Comparison of ENCODE assay signal across 8 cellular contexts in genomic region chr9:113275147-113276131, GRCh38. TPM values are rescaled to one million over a fixed set of nuclear protein-coding genes. Genes with fewer than 3 reads are reported as not detected.
A peak's percentile ranks its signal among the peaks of the same experiment; 100 is the strongest.
DNase-seq lines count a peak whose midpoint lies in the region; ATAC-seq and TF ChIP-seq lines count a peak whose summit lies in the region.

TSS of gene CDC26 (minus strand) at chr9:113275572. CDS start at chr9:113272507, 3,065 bp downstream.
TSS of gene PRPF4 (plus strand) at chr9:113275658. CDS start at chr9:113275744, 86 bp downstream.

- H3K27me3 ChIP-seq in adrenal gland = no peaks in the 10 kb centered on the region
- H3K27me3 ChIP-seq in heart right ventricle = no peaks in the 10 kb centered on the region
- no peaks in the 10 kb centered on the region for H3K27me3 ChIP-seq in upper lobe of right lung

- no peaks in the 10 kb centered on the region for H3K9me3 ChIP-seq in adrenal gland (replicated peaks in 1 of 3)
- H3K9me3 ChIP-seq in heart right ventricle = no peaks in the 10 kb centered on the region
- H3K9me3 ChIP-seq in upper lobe of right lung = no peaks in the 10 kb centered on the region

- ATAC-seq in HG02852 (IDR thresholded peaks at IDR 0.05; ENCODE audit: unreplicated experiment) = peak; percentile 98
- ATAC-seq in heart right ventricle = peak; percentile 98 to 99 (median 98)
- ATAC-seq in upper lobe of right lung = peak; percentile 98

- intact Hi-C loops in adrenal gland (cut with DNase I) (no loop called here), heart right ventricle (cut with DNase I) (loop anchor here in 9 of 10 donors (2.0 to 10.0 kb wide), 9 partner anchors 53 to 383 kb away; partner anchors contain the start of genes ALAD (in 7 of the 9), FKBP15 (in 3 of the 9) and SLC31A1 (in 3 of the 9)), posterior vena cava (cut with DNase I) (loop anchor here in 1 of 2 donors (10.0 kb wide), 2 partner anchors 129 to 319 kb away; partner anchors contain the start of gene ALAD), upper lobe of right lung (cut with DNase I) (loop anchor here (10.0 kb wide), 1 partner anchor 319 kb away; no protein-coding TSS in a partner anchor)

- DNase-seq in GM13976 (ENCODE audit: low spot score) (peak; percentile 97), NCI-H1436 treated with DMSO at 0.1 percent for 48 hours (lab: John Stamatoyannopoulos, UW) (peak; percentile 91), T follicular helper cell (ENCODE audit: low read depth) (peak; percentile 94), adrenal gland (peak; percentile 96 to 99 (median 98)), heart right ventricle (peak; percentile 96 to 98), posterior vena cava (ENCODE audit: low spot score) (peak; percentile 99), upper lobe of right lung (peak; percentile 98)

- H3K4me3 ChIP-seq in adrenal gland (peak within 1 kb of the TSS; percentile 42 to 89 (median 75)), heart right ventricle (peak within 1 kb of the TSS; percentile 36 to 89 (median 78)), upper lobe of right lung (peak within 1 kb of the TSS; percentile 82)

- peak; percentile 94 for TF ChIP-seq POLR2A in adrenal gland (IDR thresholded peaks at IDR 0.05)

- H3K36me3 ChIP-seq in adrenal gland (replicated peaks in 1 of 2) (peaks cover 0 to 39% of the 10 kb centered on the region in 2 donors), heart right ventricle (peaks cover 0 to 71% (median 41%) of the 10 kb centered on the region in 9 donors), upper lobe of right lung (peaks cover 64% of the 10 kb centered on the region)

- in situ Hi-C loops in GM13976 (cut with MboI; ENCODE audit: low sequenced_read_pairs, unreplicated experiment) = no loop called here

- 0 to 6% (median 0%) methylated on average over 34 to 63 of the region's 63 CpGs for WGBS in adrenal gland, 4 donors
- WGBS in heart right ventricle, 2 donors = 0 to 1% methylated on average over 63 of the region's 63 CpGs

- TF ChIP-seq CTCF in GM13976 (IDR thresholded peaks at IDR 0.05; ENCODE audit: borderline replicate concordance, control extremely low read depth, extremely low read depth, insufficient read depth, missing control alignments) (peak; percentile 12), adrenal gland (IDR thresholded peaks at IDR 0.05) (peak in 1 of 6 experiments; percentile 1), heart right ventricle (IDR thresholded peaks at IDR 0.05) (no peak), upper lobe of right lung (IDR thresholded peaks at IDR 0.05) (no peak)

- peaks cover 7 to 34% of the 10 kb centered on the region in 2 donors for H3K4me1 ChIP-seq in adrenal gland (replicated peaks in 1 of 2)
- H3K4me1 ChIP-seq in heart right ventricle = peaks cover 5 to 50% (median 23%) of the 10 kb centered on the region in 9 donors
- peaks cover 10% of the 10 kb centered on the region for H3K4me1 ChIP-seq in upper lobe of right lung

- H3K27ac ChIP-seq in adrenal gland = peak within 1 kb of the TSS; percentile 88 to 97 (median 92)
- H3K27ac ChIP-seq in heart right ventricle = peak within 1 kb of the TSS; percentile 63 to 95 (median 90)
- peak within 1 kb of the TSS; percentile 93 for H3K27ac ChIP-seq in upper lobe of right lung

RNA-seq across cellular contexts. Expression of gene CDC26, which starts in this region (rescaled TPM):
- total RNA-seq in adrenal gland (10 to 100 TPM; 25.7 to 40.1 (median 28.5) TPM), heart right ventricle (10 to 100 TPM; 26.7 to 39.7 (median 30.8) TPM), posterior vena cava (10 to 100 TPM; 24.5 to 32.3 TPM), upper lobe of right lung (29.5 TPM)
- polyA plus RNA-seq in adrenal gland (10 to 100 TPM; 26.7 to 63.7 (median 29.8) TPM), heart right ventricle (10 to 100 TPM; 24.6 to 48.8 TPM)

RNA-seq across cellular contexts. Expression of gene PRPF4, which starts in this region (rescaled TPM):
- 10 to 100 TPM; 14.3 to 36.5 (median 22.7) TPM for total RNA-seq in adrenal gland
- 10 to 100 TPM in 2 of 3 donors, 1 to 10 TPM in 1; 9.6 to 37.9 (median 11.7) TPM for polyA plus RNA-seq in adrenal gland
- total RNA-seq in heart right ventricle = 10 to 100 TPM; 10.7 to 17.2 (median 13.3) TPM
- polyA plus RNA-seq in heart right ventricle = 10 to 100 TPM in 1 of 2 donors, 1 to 10 TPM in 1; 5.3 to 13.7 TPM
- 10 to 100 TPM; 13.7 TPM for total RNA-seq in posterior vena cava
- total RNA-seq in upper lobe of right lung = 13.2 TPM

Comparison
In these comparisons a context has a peak if more than half of its experiments do, and no peak if none do; other contexts are left out.
1. Peak in every context shown above with its lines: DNase-seq, ATAC-seq, H3K4me3 ChIP-seq and H3K27ac ChIP-seq.
2. intact Hi-C loops: an anchor here in heart right ventricle (2.0 to 10.0 kb wide) and upper lobe of right lung (10.0 kb wide); none called in adrenal gland.